In the genomic region with DNA sequence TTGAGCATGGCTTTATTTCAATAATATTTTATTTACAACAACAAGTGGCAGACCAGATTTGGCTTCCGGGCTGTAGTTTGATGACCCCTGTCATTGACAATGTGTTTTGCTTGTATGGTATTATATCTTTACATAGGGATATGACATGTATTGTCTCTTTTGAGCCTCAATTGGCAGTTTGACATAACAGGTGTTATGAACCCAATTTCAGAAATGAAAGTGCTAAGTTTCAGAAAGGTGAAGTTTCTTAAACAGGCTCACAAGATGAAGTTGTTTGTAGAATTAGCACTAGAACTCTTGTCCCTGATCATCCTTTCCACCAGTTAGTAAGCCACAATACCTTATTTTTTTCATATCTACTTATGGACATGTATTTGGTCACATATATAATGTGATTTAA, we compare ENCODE assay signal across 19 cellular contexts.
"Had no signal": no experiment of that assay in that cellular context is flagged by ENCODE, and none has a peak within 500 bp of the region (broad histone marks: within the 10 kb centered on the region; RNA-seq: fewer than 3 reads in every experiment).

No MANE protein-coding gene starts in this region.

- H3K36me3 Mint-ChIP-seq: naive B cell had no signal

- H3K27me3 Mint-ChIP-seq: naive B cell had no signal

- H3K4me3 Mint-ChIP-seq: endodermal cell, naive B cell, nephron had no signal

- H3K4me1 Mint-ChIP-seq: endodermal cell, naive B cell, nephron had no signal

- DNase-seq: effector CD4-positive, alpha-beta T cell; endodermal cell; erythroblast; foreskin keratinocyte; head of caudate nucleus; mesendoderm; naive B cell; occipital lobe; pancreas; right cardiac atrium; small intestine; stimulated activated CD4-positive, alpha-beta T cell treated with anti-CD3 and anti-CD28 coated beads, Interleukin-12 subunit alpha, Interleukin-12 subunit beta, amount 100 ng/mL, for 4 hours; stimulated activated naive CD4-positive, alpha-beta T cell; stomach; substantia nigra; transverse colon had no signal

- H3K27ac Mint-ChIP-seq: endodermal cell, nephron, progenitor cell of endocrine pancreas had no signal

- ATAC-seq: foreskin keratinocyte, pancreas, right cardiac atrium had no signal

- H3K9me3 ChIP-seq: pancreas, stomach, thoracic aorta, transverse colon had no signal
